In genomic region chr7:111265394-111265793, GRCh38 we compare ENCODE assay signal across 23 cellular contexts.
"Had no signal": no experiment of that assay in that cellular context is flagged by ENCODE, and none has a peak within 500 bp of the region (broad histone marks: within the 10 kb centered on the region; RNA-seq: fewer than 3 reads in every experiment).

No MANE protein-coding gene starts in this region.

- H3K4me3 ChIP-seq: colonic mucosa, esophagus squamous epithelium, gastrocnemius medialis, tibial nerve, vagina had no signal

- H3K4me3 Mint-ChIP-seq: activated naive CD8-positive, alpha-beta T cell treated with anti-CD3 and anti-CD28 coated beads, Interleukin-2, amount 50 U/mL, for 24 hours; central memory CD8-positive, alpha-beta T cell; endodermal cell; neural crest cell; T-cell; T-helper 2 cell treated with Interferon-gamma antibody and Interleukin-4, amounts not matched to agents 5 μg/mL and 100 μg/mL, for 36 hours; WTC11 had no signal

- H3K36me3 ChIP-seq: colonic mucosa, esophagus squamous epithelium, gastrocnemius medialis, tibial nerve, vagina had no signal

- H3K27ac ChIP-seq: colonic mucosa, esophagus squamous epithelium, vagina had no signal

- H3K4me1 ChIP-seq: colonic mucosa, esophagus squamous epithelium had no signal

- H3K36me3 Mint-ChIP-seq: WTC11 had no signal

- DNase-seq: activated CD4-positive, alpha-beta T cell treated with anti-CD3 and anti-CD28 coated beads, Interleukin-2, amount 50 U/mL, for 48 hours; activated CD8-positive, alpha-beta memory T cell treated with anti-CD3 and anti-CD28 coated beads, Interleukin-2, amount 50 U/mL, for 48 hours; activated gamma-delta T cell; activated naive CD4-positive, alpha-beta T cell treated with anti-CD3 and anti-CD28 coated beads, Interleukin-2, amount 50 U/mL, for 16 hours; activated naive CD8-positive, alpha-beta T cell treated with anti-CD3 and anti-CD28 coated beads, Interleukin-2, amount 50 U/mL, for 24 hours; activated T-cell treated with anti-CD3 and anti-CD28 coated beads, Interleukin-2, amount 50 U/mL, for 48 hours; aorta; colonic mucosa; endodermal cell; esophagus squamous epithelium; gastrocnemius medialis; hypothalamus; left ventricle myocardium superior; stimulated activated CD4-positive, alpha-beta T cell treated with anti-CD3 and anti-CD28 coated beads, Interleukin-4, amount 100 ng/mL, for 24 hours; stimulated activated naive CD4-positive, alpha-beta T cell treated with Interleukin-2 at 50 U/mL for 16 hours; substantia nigra; T-cell had no signal

- H3K9me3 ChIP-seq: colonic mucosa, esophagus squamous epithelium, gastrocnemius medialis, tibial nerve, vagina had no signal

- H3K9me3 Mint-ChIP-seq: activated naive CD8-positive, alpha-beta T cell treated with anti-CD3 and anti-CD28 coated beads, Interleukin-2, amount 50 U/mL, for 24 hours; central memory CD8-positive, alpha-beta T cell; endodermal cell; neural crest cell; T-cell; T-helper 2 cell treated with Interferon-gamma antibody and Interleukin-4, amounts not matched to agents 5 μg/mL and 100 μg/mL, for 36 hours; WTC11 had no signal

- H3K4me1 Mint-ChIP-seq: activated naive CD8-positive, alpha-beta T cell treated with anti-CD3 and anti-CD28 coated beads, Interleukin-2, amount 50 U/mL, for 24 hours; central memory CD8-positive, alpha-beta T cell; T-cell had no signal

- H3K27me3 Mint-ChIP-seq: activated naive CD8-positive, alpha-beta T cell treated with anti-CD3 and anti-CD28 coated beads, Interleukin-2, amount 50 U/mL, for 24 hours; central memory CD8-positive, alpha-beta T cell; T-cell had no signal

- H3K27ac Mint-ChIP-seq: activated naive CD8-positive, alpha-beta T cell treated with anti-CD3 and anti-CD28 coated beads, Interleukin-2, amount 50 U/mL, for 24 hours; endodermal cell; T-cell; T-helper 2 cell treated with Interferon-gamma antibody and Interleukin-4, amounts not matched to agents 5 μg/mL and 100 μg/mL, for 36 hours; WTC11 had no signal

- H3K27me3 ChIP-seq: colonic mucosa, esophagus squamous epithelium, gastrocnemius medialis, tibial nerve, vagina had no signal

- ATAC-seq: activated naive CD8-positive, alpha-beta T cell treated with anti-CD3 and anti-CD28 coated beads, Interleukin-2, amount 50 U/mL, for 24 hours; left ventricle myocardium superior; T-cell had no signal
